8 cellular contexts compared by ENCODE assay signal in the genomic region with DNA sequence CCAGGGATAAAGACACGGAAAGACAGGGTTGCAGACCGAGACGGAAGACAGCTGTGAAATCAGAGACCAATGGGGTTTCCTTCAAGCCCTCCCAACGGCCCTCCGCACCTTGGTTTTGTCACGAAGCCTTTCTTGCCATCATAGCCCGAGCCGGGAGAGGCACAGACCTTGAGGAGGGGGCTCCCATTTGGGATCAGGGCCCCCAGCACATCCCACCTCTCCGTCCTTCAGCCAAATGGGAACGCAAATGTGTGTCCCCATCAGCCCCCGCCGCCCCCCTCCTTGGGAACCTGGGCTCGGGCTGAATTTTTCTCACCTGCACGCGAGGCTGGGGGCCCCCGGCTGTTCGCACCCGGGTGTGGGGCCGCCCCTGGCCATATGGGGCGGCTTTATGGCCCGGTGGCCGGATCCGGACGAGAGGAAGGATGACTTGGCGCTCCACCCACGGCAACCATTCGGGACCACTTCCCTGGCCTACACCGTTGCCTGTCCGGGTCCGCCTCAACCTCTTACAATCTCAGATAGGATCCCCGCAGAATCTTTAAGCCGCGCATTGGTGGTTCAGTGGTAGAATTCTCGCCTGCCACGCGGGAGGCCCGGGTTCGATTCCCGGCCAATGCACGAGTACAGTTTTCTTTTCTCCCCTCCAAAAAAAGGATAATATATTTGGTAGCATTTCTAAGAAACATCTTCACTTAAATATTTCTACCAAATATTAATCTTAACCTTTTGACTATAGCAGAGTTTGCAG. TPM values are rescaled to one million over a fixed set of nuclear protein-coding genes. Genes with fewer than 3 reads are reported as not detected.
DNase-seq lines count a peak whose midpoint lies in the region; ATAC-seq lines count a peak whose summit lies in the region.

No MANE protein-coding gene starts in this region.

- H3K36me3 ChIP-seq in HUES48 (ENCODE audit: control insufficient read depth, insufficient read depth, low read length) (no peaks in the 10 kb centered on the region), SJSA1 (no peaks in the 10 kb centered on the region)

- H3K9me3 ChIP-seq in HUES48 (ENCODE audit: control insufficient read depth, insufficient read depth, low read length) (no peaks in the 10 kb centered on the region), SJSA1 (replicated peaks) (no peaks in the 10 kb centered on the region)

- in situ Hi-C loops in Caki2 (cut with HindIII; ENCODE audit: low pct_unique_long_range_greater_than_20kb, low sequenced_read_pairs): no loop called here

- peak; percentile 64 for DNase-seq in Caki2 (ENCODE audit: low read depth)
- DNase-seq in SJSA1 (ENCODE audit: low read depth in 1 of 2, low spot score in 2 of 2): peak; percentile 78 to 79
- peak; percentile 81 for DNase-seq in activated gamma-delta T cell treated with anti-CD3 and anti-CD28 coated beads, Interleukin-2, amount 50 U/mL, for 16 hours (ENCODE audit: low read depth)
- DNase-seq in germinal center (ENCODE audit: low spot score): peak; percentile 74
- peak in 53 of 56 donors; percentile 22 to 93 (median 73) for DNase-seq in nucleus accumbens (lab: John Stamatoyannopoulos, UW)
- peak; percentile 93 for DNase-seq in superior temporal gyrus (ENCODE audit: extremely low spot score)

- H3K27ac ChIP-seq in HUES48 (ENCODE audit: low read depth, low read length) (no peak overlapping the region), SJSA1 (no peak overlapping the region)

- H3K4me3 ChIP-seq in HUES48 (ENCODE audit: low read depth, low read length) (peak overlapping the region; percentile 88), SJSA1 (peak overlapping the region; percentile 41)

- H3K9ac ChIP-seq in HUES48 (ENCODE audit: low read depth, low read length): no peak overlapping the region

- peaks cover 23% of the 10 kb centered on the region for H3K4me1 ChIP-seq in HUES48 (ENCODE audit: control insufficient read depth, insufficient read depth, low read length)
- H3K4me1 ChIP-seq in SJSA1 (replicated peaks): peaks cover 45% of the 10 kb centered on the region

- no peak for ATAC-seq in HG03025 (IDR thresholded peaks at IDR 0.05; ENCODE audit: low FRiP score, unreplicated experiment)

- H3K27me3 ChIP-seq in HUES48 (ENCODE audit: control insufficient read depth, insufficient read depth, low read length) (peaks cover 60% of the 10 kb centered on the region), SJSA1 (replicated peaks) (peaks cover 22% of the 10 kb centered on the region)

RNA-seq across cellular contexts. Expression of gene HES7, which starts 1.5 kb away (rescaled TPM):
- total RNA-seq in Caki2 (2014; rRNA removed; shearing (Covaris generic); ENCODE audit: low replicate concordance): 5.3 TPM in 1 of 2 replicates, not detected in the other
- not detected in 2 replicates for total RNA-seq in SJSA1 (2014; rRNA removed; shearing (Covaris generic))

RNA-seq across cellular contexts. Expression of gene ALOXE3, which starts 7.1 kb away (rescaled TPM):
- total RNA-seq in Caki2 (2014; rRNA removed; shearing (Covaris generic); ENCODE audit: low replicate concordance): not detected in 2 replicates
- not detected in 2 replicates for total RNA-seq in SJSA1 (2014; rRNA removed; shearing (Covaris generic))

RNA-seq across cellular contexts. Expression of gene PER1, which starts 26.8 kb away (rescaled TPM):
- total RNA-seq in Caki2 (2014; rRNA removed; shearing (Covaris generic); ENCODE audit: low replicate concordance): 3.2 and 5.6 TPM in 2 replicates
- 1.0 and 8.3 TPM in 2 replicates for total RNA-seq in SJSA1 (2014; rRNA removed; shearing (Covaris generic))

RNA-seq across cellular contexts. Expression of gene VAMP2, which starts 37.4 kb away (rescaled TPM):
- 0.09 TPM in 1 of 2 replicates, not detected in the other for total RNA-seq in Caki2 (2014; rRNA removed; shearing (Covaris generic); ENCODE audit: low replicate concordance)
- total RNA-seq in SJSA1 (2014; rRNA removed; shearing (Covaris generic)): 2.9 and 9.7 TPM in 2 replicates

RNA-seq across cellular contexts. Expression of gene ALOX12B, which starts 37.9 kb away (rescaled TPM):
- 0.74 TPM in 1 of 2 replicates, not detected in the other for total RNA-seq in Caki2 (2014; rRNA removed; shearing (Covaris generic); ENCODE audit: low replicate concordance)
- total RNA-seq in SJSA1 (2014; rRNA removed; shearing (Covaris generic)): not detected in 2 replicates
